ENCODE assay signal across 1 cellular context in genomic region chr10:61974611-61975010, GRCh38.
A peak's percentile ranks its signal among the peaks of the same experiment; 100 is the strongest.
TF ChIP-seq lines count a peak whose summit lies in the region.

No MANE protein-coding gene starts in this region.

TF ChIP-seq in HEK293, 187 proteins besides CTCF, POLR2A, EP300 and RAD21 (continued from another document and continues in another):
- peak; percentile 61; the same call in 1 of the 2 replicates for TF ChIP-seq PRDM4 (tag by site-specific recombination; IDR thresholded peaks at IDR 0.05)
- no peak for TF ChIP-seq ELK4 (IDR thresholded peaks at IDR 0.05; ENCODE audit: borderline replicate concordance, low read depth, low read length)
- TF ChIP-seq ZNF785 (tag by site-specific recombination; IDR thresholded peaks at IDR 0.05) = no peak
- no peak for TF ChIP-seq ZNF610 (tag by site-specific recombination; IDR thresholded peaks at IDR 0.05; ENCODE audit: borderline replicate concordance)
- TF ChIP-seq ZNF510 (tag by site-specific recombination; IDR thresholded peaks at IDR 0.05; ENCODE audit: insufficient replicate concordance) = peak; percentile 76
- peak; percentile 22; the same call in 1 of the 2 replicates for TF ChIP-seq ZNF324 (tag by site-specific recombination; IDR thresholded peaks at IDR 0.05)
- TF ChIP-seq KLF10 (tag by site-specific recombination; IDR thresholded peaks at IDR 0.05) = peak; percentile 88
- no peak for TF ChIP-seq ZNF776 (tag by site-specific recombination; IDR thresholded peaks at IDR 0.05; ENCODE audit: borderline replicate concordance)
- TF ChIP-seq ZNF561 (tag by site-specific recombination; IDR thresholded peaks at IDR 0.05; ENCODE audit: borderline replicate concordance) = peak; percentile 91
- TF ChIP-seq ZNF174 (tag by site-specific recombination; IDR thresholded peaks at IDR 0.05) = no peak
- TF ChIP-seq GFI1B (tag by site-specific recombination; IDR thresholded peaks at IDR 0.05) = peak; percentile 74; the same call in 1 of the 2 replicates
- TF ChIP-seq ZNF530 (tag by site-specific recombination; IDR thresholded peaks at IDR 0.05; ENCODE audit: low read depth) = no peak
- TF ChIP-seq HIC1 (tag by site-specific recombination; IDR thresholded peaks at IDR 0.05) = peak; percentile 66; the same call in 1 of the 2 replicates
- peak; percentile 90; the same call in 1 of the 2 replicates for TF ChIP-seq ZNF830 (tag by site-specific recombination; IDR thresholded peaks at IDR 0.05; ENCODE audit: low read depth)
- TF ChIP-seq ZNF558 (tag by site-specific recombination; IDR thresholded peaks at IDR 0.05) = peak; percentile 36; the same call in 1 of the 2 replicates
- TF ChIP-seq HOXD13 (CRISPR knock-in tag; IDR thresholded peaks at IDR 0.05; ENCODE audit: borderline replicate concordance) = no peak
- TF ChIP-seq ZNF518A (tag by site-specific recombination; conservative IDR thresholded peaks at IDR 0.05; ENCODE audit: low read depth) = no peak
- peak; percentile 92 for TF ChIP-seq ZNF184 (tag by site-specific recombination; IDR thresholded peaks at IDR 0.05)
- TF ChIP-seq ZSCAN30 (tag by site-specific recombination; IDR thresholded peaks at IDR 0.05) = peak; percentile 73; the same call in 1 of the 2 replicates
- TF ChIP-seq ZNF292 (tag by site-specific recombination; IDR thresholded peaks at IDR 0.05; ENCODE audit: borderline replicate concordance, low read depth) = no peak
- TF ChIP-seq ATF2 (tag by site-specific recombination; IDR thresholded peaks at IDR 0.05; ENCODE audit: low read depth) = peak; percentile 26; the same call in 1 of the 2 replicates
- peak; percentile 80; the same call in 1 of the 2 replicates for TF ChIP-seq ZNF544 (tag by site-specific recombination; IDR thresholded peaks at IDR 0.05)
- no peak for TF ChIP-seq ZBTB17 (tag by site-specific recombination; IDR thresholded peaks at IDR 0.05)
- TF ChIP-seq ZNF629 (tag by site-specific recombination; IDR thresholded peaks at IDR 0.05) = 0 out of 2 replicates have a peak, but pooled peaks have one; percentile 35
- TF ChIP-seq ZNF701 (tag by site-specific recombination; IDR thresholded peaks at IDR 0.05) = no peak
- TF ChIP-seq ZBTB20 (tag by site-specific recombination; IDR thresholded peaks at IDR 0.05) = 0 out of 2 replicates have a peak, but pooled peaks have one; percentile 28
- no peak for TF ChIP-seq ZNF138 (tag by site-specific recombination; IDR thresholded peaks at IDR 0.05; ENCODE audit: borderline replicate concordance)
- TF ChIP-seq ZNF658 (tag by site-specific recombination; IDR thresholded peaks at IDR 0.05) = no peak
- TF ChIP-seq ZXDB (tag by site-specific recombination; IDR thresholded peaks at IDR 0.05) = peak; percentile 64
- TF ChIP-seq ZNF660 (tag by site-specific recombination; IDR thresholded peaks at IDR 0.05) = peak; percentile 98
- TF ChIP-seq FEZF1 (tag by site-specific recombination; IDR thresholded peaks at IDR 0.05) = peak; percentile 73
- peak; percentile 71 for TF ChIP-seq OSR2 (tag by site-specific recombination; IDR thresholded peaks at IDR 0.05)
- peak; percentile 40; the same call in 1 of the 2 replicates for TF ChIP-seq ZBTB6 (tag by site-specific recombination; IDR thresholded peaks at IDR 0.05)
- TF ChIP-seq ZFP69B (tag by site-specific recombination; IDR thresholded peaks at IDR 0.05) = peak; percentile 58; the same call in 1 of the 2 replicates
- no peak for TF ChIP-seq ZNF654 (tag by site-specific recombination; IDR thresholded peaks at IDR 0.05; ENCODE audit: low read depth)
- no peak for TF ChIP-seq ZBTB49 (tag by site-specific recombination; IDR thresholded peaks at IDR 0.05; ENCODE audit: low read depth)
- no peak for TF ChIP-seq KLF1 (tag by site-specific recombination; IDR thresholded peaks at IDR 0.05)
- TF ChIP-seq IKZF3 (tag by site-specific recombination; IDR thresholded peaks at IDR 0.05) = peak; percentile 72
- TF ChIP-seq ZNF473 (tag by site-specific recombination; IDR thresholded peaks at IDR 0.05) = no peak
- no peak for TF ChIP-seq ZNF26 (tag by site-specific recombination; IDR thresholded peaks at IDR 0.05)
- TF ChIP-seq GLI2 (tag by site-specific recombination; IDR thresholded peaks at IDR 0.05; ENCODE audit: borderline replicate concordance, low read depth) = peak; percentile 72; the same call in 1 of the 2 replicates
- TF ChIP-seq ZNF571 (tag by site-specific recombination; IDR thresholded peaks at IDR 0.05) = 0 out of 2 replicates have a peak, but pooled peaks have one; percentile 74
- no peak for TF ChIP-seq GLIS1 (tag by site-specific recombination; IDR thresholded peaks at IDR 0.05)
- no peak for TF ChIP-seq EGR2 (tag by site-specific recombination; IDR thresholded peaks at IDR 0.05; ENCODE audit: low read depth)
- peak; percentile 63; the same call in 1 of the 2 replicates for TF ChIP-seq ZNF112 (tag by site-specific recombination; IDR thresholded peaks at IDR 0.05)
- TF ChIP-seq BCL11A (tag by site-specific recombination; IDR thresholded peaks at IDR 0.05; ENCODE audit: low read depth) = peak; percentile 74; the same call in 1 of the 2 replicates
- no peak; the same call in 1 of the 2 replicates for TF ChIP-seq ZNF394 (tag by site-specific recombination; IDR thresholded peaks at IDR 0.05; ENCODE audit: borderline replicate concordance)
- TF ChIP-seq SCRT2 (tag by site-specific recombination; IDR thresholded peaks at IDR 0.05) = peak; percentile 9; the same call in 1 of the 2 replicates
- peak; percentile 23; the same call in 1 of the 2 replicates for TF ChIP-seq ZNF10 (tag by site-specific recombination; IDR thresholded peaks at IDR 0.05)
